Comparison of ENCODE assay signal across 24 cellular contexts in the genomic region with DNA sequence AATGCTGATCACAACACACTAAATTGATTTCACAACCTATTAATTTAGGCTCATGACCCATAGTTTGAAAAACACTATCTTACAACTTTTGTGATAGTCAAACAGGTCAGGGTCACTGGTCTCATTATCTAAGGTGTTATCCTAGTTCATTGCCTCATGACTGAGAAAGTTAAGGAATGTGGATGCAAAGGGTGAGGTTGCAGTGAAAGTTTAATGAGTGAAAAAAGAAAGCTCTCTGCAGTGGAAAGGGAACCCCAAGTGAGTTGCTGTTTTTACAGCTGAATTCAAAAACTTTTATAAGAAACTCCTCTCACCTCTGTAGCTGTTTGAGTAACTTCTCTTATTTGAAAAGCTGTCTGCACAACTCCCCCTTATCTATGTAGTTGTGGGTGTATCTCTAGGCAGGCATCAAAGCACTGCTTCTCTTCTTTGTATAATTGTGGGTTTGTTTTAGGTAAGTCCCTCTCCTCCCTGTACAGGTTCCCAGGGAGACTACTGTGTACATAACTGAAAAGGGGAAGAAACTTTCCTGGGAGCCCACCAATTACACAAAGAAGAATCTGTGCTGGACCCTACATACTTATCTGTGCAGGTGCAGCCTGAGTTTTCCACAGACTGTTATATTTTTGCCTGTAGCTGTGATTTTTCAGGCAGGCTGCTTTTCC. TPM values are rescaled to one million over a fixed set of nuclear protein-coding genes. Genes with fewer than 3 reads are reported as not detected.
DNase-seq lines count a peak whose midpoint lies in the region; ATAC-seq, FAIRE-seq and TF ChIP-seq lines count a peak whose summit lies in the region.
"Had no signal": no experiment of that assay in that cellular context is flagged by ENCODE, and none has a peak within 500 bp of the region (broad histone marks: within the 10 kb centered on the region; RNA-seq: fewer than 3 reads in every experiment).

No MANE protein-coding gene starts in this region.

- peaks cover 2% of the 10 kb centered on the region for H3K36me3 Mint-ChIP-seq in astrocyte (ENCODE audit: low read depth, unreplicated experiment)
- peaks cover 11% of the 10 kb centered on the region for H3K36me3 Mint-ChIP-seq in progenitor cell of endocrine pancreas (ENCODE audit: insufficient read depth)

- DNase-seq in GM06990 (ENCODE audit: extremely low read depth, insufficient read length) = peak; percentile 4
- no peak for DNase-seq in HTR-8/SVneo (ENCODE audit: insufficient read length, low spot score)
- no peak for DNase-seq in astrocyte (ENCODE audit: low read depth)
- no peak for DNase-seq in progenitor cell of endocrine pancreas (ENCODE audit: low spot score, unreplicated experiment)
- DNase-seq in midbrain (lab: John Stamatoyannopoulos, UW) = no peak
- no peak for DNase-seq in hypothalamus (lab: John Stamatoyannopoulos, UW)
- DNase-seq in MG63 = no peak
- DNase-seq: activated CD4-positive, alpha-beta T cell treated with anti-CD3 and anti-CD28 coated beads, Interleukin-2, amount 10 ng/mL, durations not matched to agents 7 days and 5 days; activated CD8-positive, alpha-beta memory T cell treated with anti-CD3 and anti-CD28 coated beads, Interleukin-2, amount 10 ng/mL, durations not matched to agents 7 days and 5 days; cortex of kidney; EL; esophagus squamous epithelium; NCI-H1105; NCI-H2081 treated with DMSO at 0.1 percent for 48 hours; NCI-H446 treated with DMSO at 0.1 percent for 48 hours; sigmoid colon; stimulated activated naive CD8-positive, alpha-beta T cell treated with anti-CD3 and anti-CD28 coated beads, Interleukin-15, amount 100 ng/mL, for 72 hours; T-cell; thyroid gland had no signal

- H3K9me3 ChIP-seq in astrocyte (ENCODE audit: insufficient read depth, low read depth, low read length) = no peaks in the 10 kb centered on the region
- no peaks in the 10 kb centered on the region for H3K9me3 ChIP-seq in MG63
- H3K9me3 ChIP-seq: esophagus squamous epithelium, sigmoid colon, thyroid gland had no signal

- no peak overlapping the region for H2AFZ ChIP-seq in astrocyte (ENCODE audit: low read depth, low read length)

- H3K4me3 Mint-ChIP-seq in astrocyte (ENCODE audit: unreplicated experiment) (no peak overlapping the region), progenitor cell of endocrine pancreas (ENCODE audit: low read depth) (peak overlapping the region; percentile 20)
- H3K4me3 Mint-ChIP-seq: activated CD4-positive, alpha-beta T cell treated with anti-CD3 and anti-CD28 coated beads, Interleukin-2, amount 10 ng/mL, durations not matched to agents 7 days and 5 days; activated CD8-positive, alpha-beta memory T cell treated with anti-CD3 and anti-CD28 coated beads, Interleukin-2, amount 10 ng/mL, durations not matched to agents 7 days and 5 days; activated naive CD4-positive, alpha-beta T cell treated with anti-CD3 and anti-CD28 coated beads, Interleukin-2, amount 50 U/mL, for 24 hours; stimulated activated naive CD8-positive, alpha-beta T cell treated with anti-CD3 and anti-CD28 coated beads, Interleukin-15, amount 100 ng/mL, for 72 hours; T-cell had no signal

- no peak overlapping the region for H3K4me2 ChIP-seq in astrocyte (ENCODE audit: low read length)

- H3K4me3 ChIP-seq in GM06990 (replicated peaks; ENCODE audit: low read depth, low read length) (no peak overlapping the region), astrocyte (ENCODE audit: insufficient read depth, low read depth, low read length) (no peak overlapping the region), MG63 (no peak overlapping the region)
- H3K4me3 ChIP-seq: esophagus squamous epithelium, sigmoid colon, thyroid gland had no signal

- H3K9me3 Mint-ChIP-seq in astrocyte (ENCODE audit: unreplicated experiment) (no peaks in the 10 kb centered on the region), progenitor cell of endocrine pancreas (ENCODE audit: low read depth) (peaks cover 4% of the 10 kb centered on the region)
- H3K9me3 Mint-ChIP-seq: activated CD4-positive, alpha-beta T cell treated with anti-CD3 and anti-CD28 coated beads, Interleukin-2, amount 10 ng/mL, durations not matched to agents 7 days and 5 days; activated naive CD4-positive, alpha-beta T cell treated with anti-CD3 and anti-CD28 coated beads, Interleukin-2, amount 50 U/mL, for 24 hours; stimulated activated naive CD8-positive, alpha-beta T cell treated with anti-CD3 and anti-CD28 coated beads, Interleukin-15, amount 100 ng/mL, for 72 hours; T-cell had no signal

- peak overlapping the region; percentile 21 for H3K27ac Mint-ChIP-seq in astrocyte (ENCODE audit: unreplicated experiment)
- H3K27ac Mint-ChIP-seq in progenitor cell of endocrine pancreas = peak overlapping the region; percentile 94
- H3K27ac Mint-ChIP-seq: activated CD4-positive, alpha-beta T cell treated with anti-CD3 and anti-CD28 coated beads, Interleukin-2, amount 10 ng/mL, durations not matched to agents 7 days and 5 days; activated CD8-positive, alpha-beta memory T cell treated with anti-CD3 and anti-CD28 coated beads, Interleukin-2, amount 10 ng/mL, durations not matched to agents 7 days and 5 days; activated naive CD4-positive, alpha-beta T cell treated with anti-CD3 and anti-CD28 coated beads, Interleukin-2, amount 50 U/mL, for 24 hours; stimulated activated naive CD8-positive, alpha-beta T cell treated with anti-CD3 and anti-CD28 coated beads, Interleukin-15, amount 100 ng/mL, for 72 hours; T-cell had no signal

- H3K27me3 ChIP-seq in GM06990 (replicated peaks; ENCODE audit: control insufficient read depth, insufficient read depth, low read length) = no peaks in the 10 kb centered on the region
- no peaks in the 10 kb centered on the region for H3K27me3 ChIP-seq in astrocyte (ENCODE audit: insufficient read depth, low read length)
- no peaks in the 10 kb centered on the region for H3K27me3 ChIP-seq in MG63
- H3K27me3 ChIP-seq: esophagus squamous epithelium, sigmoid colon, thyroid gland had no signal

- H3K4me1 Mint-ChIP-seq in astrocyte (ENCODE audit: low read depth, unreplicated experiment) (peaks cover 21% of the 10 kb centered on the region), progenitor cell of endocrine pancreas (ENCODE audit: low read depth) (peaks cover 18% of the 10 kb centered on the region)
- H3K4me1 Mint-ChIP-seq: activated CD4-positive, alpha-beta T cell treated with anti-CD3 and anti-CD28 coated beads, Interleukin-2, amount 10 ng/mL, durations not matched to agents 7 days and 5 days; activated CD8-positive, alpha-beta memory T cell treated with anti-CD3 and anti-CD28 coated beads, Interleukin-2, amount 10 ng/mL, durations not matched to agents 7 days and 5 days; stimulated activated naive CD8-positive, alpha-beta T cell treated with anti-CD3 and anti-CD28 coated beads, Interleukin-15, amount 100 ng/mL, for 72 hours; T-cell had no signal

- H3K79me2 ChIP-seq in astrocyte (ENCODE audit: insufficient read depth, low read length) = no peaks in the 10 kb centered on the region

- TF ChIP-seq CTCF in GM06990 (IDR thresholded peaks at IDR 0.05; ENCODE audit: insufficient read depth, low read length, poor library complexity, severe bottlenecking) (no peak), astrocyte (IDR thresholded peaks at IDR 0.05; ENCODE audit: insufficient read depth, low read depth, low read length) (no peak), progenitor cell of endocrine pancreas (IDR thresholded peaks at IDR 0.05; ENCODE audit: unreplicated experiment) (no peak)

- ATAC-seq in SK-N-SH treated with all-trans-retinoic acid at 6 μM for 48 hours = no peak
- ATAC-seq: activated CD8-positive, alpha-beta memory T cell treated with anti-CD3 and anti-CD28 coated beads, Interleukin-2, amount 10 ng/mL, durations not matched to agents 7 days and 5 days; stimulated activated naive CD8-positive, alpha-beta T cell treated with anti-CD3 and anti-CD28 coated beads, Interleukin-15, amount 100 ng/mL, for 72 hours; T-cell had no signal

- H3K9ac ChIP-seq in astrocyte (ENCODE audit: low read length) = no peak overlapping the region

- peak; percentile 69 for FAIRE-seq in HTR-8/SVneo (lab: Jason Lieb, UNC)
- FAIRE-seq in astrocyte (lab: Jason Lieb, UNC) = no peak
- FAIRE-seq: frontal cortex, islet of Langerhans had no signal

- no peak overlapping the region for H3K27ac ChIP-seq in astrocyte (ENCODE audit: low read depth, low read length)
- H3K27ac ChIP-seq: esophagus squamous epithelium, thyroid gland had no signal

- H3K27me3 Mint-ChIP-seq in astrocyte (ENCODE audit: low read depth, unreplicated experiment) (no peaks in the 10 kb centered on the region), progenitor cell of endocrine pancreas (no peaks in the 10 kb centered on the region)
- H3K27me3 Mint-ChIP-seq: activated CD4-positive, alpha-beta T cell treated with anti-CD3 and anti-CD28 coated beads, Interleukin-2, amount 10 ng/mL, durations not matched to agents 7 days and 5 days; activated CD8-positive, alpha-beta memory T cell treated with anti-CD3 and anti-CD28 coated beads, Interleukin-2, amount 10 ng/mL, durations not matched to agents 7 days and 5 days; activated naive CD4-positive, alpha-beta T cell treated with anti-CD3 and anti-CD28 coated beads, Interleukin-2, amount 50 U/mL, for 24 hours; stimulated activated naive CD8-positive, alpha-beta T cell treated with anti-CD3 and anti-CD28 coated beads, Interleukin-15, amount 100 ng/mL, for 72 hours; T-cell had no signal

- no peaks in the 10 kb centered on the region for H4K20me1 ChIP-seq in astrocyte (ENCODE audit: insufficient read depth, low read length)

- peaks cover 11% of the 10 kb centered on the region for H3K4me1 ChIP-seq in astrocyte (ENCODE audit: insufficient read depth, low read length)
- H3K4me1 ChIP-seq: esophagus squamous epithelium, sigmoid colon, thyroid gland had no signal

- no peaks in the 10 kb centered on the region for H3K36me3 ChIP-seq in GM06990 (ENCODE audit: control insufficient read depth, insufficient read depth, low read length)
- H3K36me3 ChIP-seq in astrocyte (ENCODE audit: insufficient read depth, low read length) = peaks cover 7% of the 10 kb centered on the region
- H3K36me3 ChIP-seq in MG63 = no peaks in the 10 kb centered on the region

TF ChIP-seq in SK-N-SH treated with all-trans-retinoic acid at 6 μM for 48 hours, 23 proteins besides CTCF, POLR2A, EP300 and RAD21:
- TF ChIP-seq ISL1 (CRISPR knock-in tag; IDR thresholded peaks at IDR 0.05) (no peak), SNAI2 (CRISPR knock-in tag; IDR thresholded peaks at IDR 0.05) (no peak)

RNA-seq across cellular contexts. Expression of gene DNAL1, which starts 18.9 kb away (rescaled TPM):
- total RNA-seq in astrocyte (24.9 and 27.4 TPM in 2 replicates), progenitor cell of endocrine pancreas (27.7 and 29.9 TPM in 2 replicates)
- total RNA-seq in MG63 (2014; rRNA removed; shearing (Covaris generic); ENCODE audit: low replicate concordance) = 7.0 and 92.2 TPM in 2 replicates

RNA-seq across cellular contexts. Expression of gene PNMA1, which starts 50.5 kb away (rescaled TPM):
- 67.4 and 74.3 TPM in 2 replicates for total RNA-seq in astrocyte
- total RNA-seq in progenitor cell of endocrine pancreas = 52.7 and 59.0 TPM in 2 replicates
- 22.1 and 38.5 TPM in 2 replicates for total RNA-seq in MG63 (2014; rRNA removed; shearing (Covaris generic); ENCODE audit: low replicate concordance)

RNA-seq across cellular contexts. Expression of gene ACOT6, which starts 51.4 kb away (rescaled TPM):
- total RNA-seq in astrocyte (not detected in 2 replicates), progenitor cell of endocrine pancreas (not detected in 2 replicates)
- not detected in 2 replicates for total RNA-seq in MG63 (2014; rRNA removed; shearing (Covaris generic); ENCODE audit: low replicate concordance)
- total RNA-seq: activated CD4-positive, alpha-beta T cell treated with anti-CD3 and anti-CD28 coated beads, Interleukin-2, amount 10 ng/mL, durations not matched to agents 7 days and 5 days; activated CD8-positive, alpha-beta memory T cell treated with anti-CD3 and anti-CD28 coated beads, Interleukin-2, amount 10 ng/mL, durations not matched to agents 7 days and 5 days; esophagus squamous epithelium; frontal cortex; posterior vena cava; sigmoid colon; T-cell; thyroid gland had no signal
